In genomic region chr12:46473634-46474201, GRCh38 we compare ENCODE assay signal across 1 cellular context.
TF ChIP-seq lines count a peak whose summit lies in the region.

No MANE protein-coding gene starts in this region.

TF ChIP-seq in HEK293, 187 proteins besides CTCF, POLR2A, EP300 and RAD21 (continued from another document):
- TF ChIP-seq IKZF3 (tag by site-specific recombination; IDR thresholded peaks at IDR 0.05) (peak; percentile 67; the same call in 1 of the 2 replicates), WT1 (tag by site-specific recombination; IDR thresholded peaks at IDR 0.05) (peak; percentile 52), ZNF501 (tag by site-specific recombination; IDR thresholded peaks at IDR 0.05) (0 out of 2 replicates have a peak, but pooled peaks have one; percentile 52), PRDM6 (tag by site-specific recombination; IDR thresholded peaks at IDR 0.05) (peak; percentile 100), ZBTB26 (tag by site-specific recombination; optimal IDR thresholded peaks at IDR 0.05) (no peak), ZNF558 (tag by site-specific recombination; IDR thresholded peaks at IDR 0.05) (peak; percentile 45; the same call in 1 of the 2 replicates), FEZF1 (tag by site-specific recombination; IDR thresholded peaks at IDR 0.05) (peak; percentile 88), ZNF48 (tag by site-specific recombination; IDR thresholded peaks at IDR 0.05) (no peak), TRIM28 (IDR thresholded peaks at IDR 0.05; ENCODE audit: borderline replicate concordance, low read length) (peak; percentile 48; the same call in 1 of the 2 replicates), ZBTB20 (tag by site-specific recombination; IDR thresholded peaks at IDR 0.05) (peak; percentile 56), ZNF792 (tag by site-specific recombination; IDR thresholded peaks at IDR 0.05) (peak; percentile 75; the same call in 1 of the 2 replicates)
